Comparison of ENCODE assay signal across 18 cellular contexts in genomic region chr10:87700031-87700796, GRCh38. TPM values are rescaled to one million over a fixed set of nuclear protein-coding genes. Genes with fewer than 3 reads are reported as not detected.
A peak's percentile ranks its signal among the peaks of the same experiment; 100 is the strongest.
DNase-seq lines count a peak whose midpoint lies in the region; ATAC-seq, FAIRE-seq and TF ChIP-seq lines count a peak whose summit lies in the region.
"Had no signal": no experiment of that assay in that cellular context is flagged by ENCODE, and none has a peak within 500 bp of the region (broad histone marks: within the 10 kb centered on the region; RNA-seq: fewer than 3 reads in every experiment).

No MANE protein-coding gene starts in this region.

- H3K27ac Mint-ChIP-seq in astrocyte (ENCODE audit: unreplicated experiment), result no peak overlapping the region
- H3K27ac Mint-ChIP-seq in activated CD4-positive, alpha-beta memory T cell treated with anti-CD3 and anti-CD28 coated beads for 36 hours, result no peak overlapping the region
- H3K27ac Mint-ChIP-seq: activated CD8-positive, alpha-beta T cell treated with anti-CD3 and anti-CD28 coated beads for 36 hours had no signal

- H3K27me3 Mint-ChIP-seq in astrocyte (ENCODE audit: low read depth, unreplicated experiment), result no peaks in the 10 kb centered on the region
- peaks cover 7% of the 10 kb centered on the region for H3K27me3 Mint-ChIP-seq in activated CD4-positive, alpha-beta memory T cell treated with anti-CD3 and anti-CD28 coated beads for 36 hours

- H3K9me3 Mint-ChIP-seq in astrocyte (ENCODE audit: unreplicated experiment), result no peaks in the 10 kb centered on the region
- H3K9me3 Mint-ChIP-seq in activated CD4-positive, alpha-beta memory T cell treated with anti-CD3 and anti-CD28 coated beads for 36 hours, result no peaks in the 10 kb centered on the region
- H3K9me3 Mint-ChIP-seq: activated CD8-positive, alpha-beta T cell treated with anti-CD3 and anti-CD28 coated beads for 36 hours; nephron had no signal

- peaks cover 6% of the 10 kb centered on the region for H3K36me3 ChIP-seq in astrocyte (ENCODE audit: insufficient read depth, low read length)
- H3K36me3 ChIP-seq: thoracic aorta had no signal

- no peak overlapping the region for H3K9ac ChIP-seq in astrocyte (ENCODE audit: low read length)

- ATAC-seq in Right ventricle myocardium superior (ENCODE audit: poor library complexity) (peak; percentile 48), GM18519 (IDR thresholded peaks at IDR 0.05; ENCODE audit: low FRiP score, unreplicated experiment) (no peak), HG02885 (IDR thresholded peaks at IDR 0.05; ENCODE audit: poor library complexity, unreplicated experiment) (no peak)
- ATAC-seq: activated CD8-positive, alpha-beta T cell treated with anti-CD3 and anti-CD28 coated beads for 36 hours had no signal

- TF ChIP-seq POLR2A in H54 (IDR thresholded peaks at IDR 0.05; ENCODE audit: low read depth, low read length), result no peak

- CTCF ChIA-PET in activated CD4-positive, alpha-beta memory T cell treated with anti-CD3 and anti-CD28 coated beads for 36 hours (lab: Charles Lee), result no interaction called here

- H3K27me3 ChIP-seq in astrocyte (ENCODE audit: insufficient read depth, low read length), result no peaks in the 10 kb centered on the region

- H4K20me1 ChIP-seq in astrocyte (ENCODE audit: insufficient read depth, low read length), result peaks cover 32% of the 10 kb centered on the region

- H3K36me3 Mint-ChIP-seq in astrocyte (ENCODE audit: low read depth, unreplicated experiment), result no peaks in the 10 kb centered on the region
- no peaks in the 10 kb centered on the region for H3K36me3 Mint-ChIP-seq in activated CD4-positive, alpha-beta memory T cell treated with anti-CD3 and anti-CD28 coated beads for 36 hours

- DNase-seq in H54 (ENCODE audit: insufficient read length, low spot score) (peak; percentile 26), astrocyte (ENCODE audit: low read depth) (peak; percentile 68), Right ventricle myocardium superior (no peak), stromal cell of bone marrow (ENCODE audit: low read depth) (peak; percentile 78), mesenteric fat pad (ENCODE audit: low spot score) (no peak)
- no peak for DNase-seq in activated CD4-positive, alpha-beta memory T cell treated with anti-CD3 and anti-CD28 coated beads for 36 hours
- DNase-seq: activated CD8-positive, alpha-beta T cell treated with anti-CD3 and anti-CD28 coated beads for 36 hours; activated naive CD4-positive, alpha-beta T cell treated with anti-CD3 and anti-CD28 coated beads, Interleukin-2, amount 50 U/mL, for 16 hours; COR-L47; dermis blood vessel endothelial cell; kidney glomerular epithelial cell; NCI-H1436; NCI-H524 treated with DMSO at 0.1 percent for 48 hours had no signal

- no peak overlapping the region for H3K4me2 ChIP-seq in astrocyte (ENCODE audit: low read length)
- H3K4me2 ChIP-seq: smooth muscle cell had no signal

- peaks cover 4% of the 10 kb centered on the region for H3K4me1 ChIP-seq in astrocyte (ENCODE audit: insufficient read depth, low read length)

- no peak overlapping the region for H3K4me3 Mint-ChIP-seq in astrocyte (ENCODE audit: unreplicated experiment)
- no peak overlapping the region for H3K4me3 Mint-ChIP-seq in activated CD4-positive, alpha-beta memory T cell treated with anti-CD3 and anti-CD28 coated beads for 36 hours
- H3K4me3 Mint-ChIP-seq: activated CD8-positive, alpha-beta T cell treated with anti-CD3 and anti-CD28 coated beads for 36 hours; nephron had no signal

- H3K4me3 ChIP-seq in astrocyte (ENCODE audit: insufficient read depth, low read depth, low read length), result no peak overlapping the region
- H3K4me3 ChIP-seq: smooth muscle cell, thoracic aorta had no signal

- peaks cover 5% of the 10 kb centered on the region for H3K4me1 Mint-ChIP-seq in astrocyte (ENCODE audit: low read depth, unreplicated experiment)
- no peaks in the 10 kb centered on the region for H3K4me1 Mint-ChIP-seq in activated CD4-positive, alpha-beta memory T cell treated with anti-CD3 and anti-CD28 coated beads for 36 hours (ENCODE audit: low read depth)

- no peak for FAIRE-seq in H54 (lab: Jason Lieb, UNC)
- no peak for FAIRE-seq in astrocyte (lab: Jason Lieb, UNC)

- peaks cover 20% of the 10 kb centered on the region for H3K79me2 ChIP-seq in astrocyte (ENCODE audit: insufficient read depth, low read length)

- POLR2A ChIA-PET in activated CD4-positive, alpha-beta memory T cell treated with anti-CD3 and anti-CD28 coated beads for 36 hours (lab: Charles Lee), result no interaction called here

- H2AFZ ChIP-seq in astrocyte (ENCODE audit: low read depth, low read length), result no peak overlapping the region

- H3K27ac ChIP-seq in astrocyte (ENCODE audit: low read depth, low read length), result no peak overlapping the region

- no peak for TF ChIP-seq CTCF in astrocyte (IDR thresholded peaks at IDR 0.05; ENCODE audit: insufficient read depth, low read depth, low read length)

- intact Hi-C loops in Right ventricle myocardium superior (cut with DNase I), result no loop called here
- intact Hi-C loops in activated CD4-positive, alpha-beta memory T cell treated with anti-CD3 and anti-CD28 coated beads for 36 hours (cut with micrococcal nuclease), result no loop called here

- no peaks in the 10 kb centered on the region for H3K9me3 ChIP-seq in astrocyte (ENCODE audit: insufficient read depth, low read depth, low read length)
- H3K9me3 ChIP-seq: thoracic aorta had no signal

RNA-seq across cellular contexts. Expression of gene PAPSS2, which starts 40.5 kb away (rescaled TPM):
- 48.6 and 58.5 TPM in 2 replicates for total RNA-seq in astrocyte
- total RNA-seq in Right ventricle myocardium superior, result 8.6 TPM
- total RNA-seq in mesenteric fat pad, result 125 TPM
- under 1 TPM; 0.22 to 0.40 TPM for total RNA-seq in activated CD4-positive, alpha-beta memory T cell treated with anti-CD3 and anti-CD28 coated beads for 36 hours

Comparison
In these comparisons a context has a peak if more than half of its experiments do, and no peak if none do; other contexts are left out.
1. DNase-seq: peak in H54 (single experiment), astrocyte (single experiment) and stromal cell of bone marrow (single experiment); none in Right ventricle myocardium superior (single experiment), mesenteric fat pad (single experiment) and activated CD4-positive, alpha-beta memory T cell treated with anti-CD3 and anti-CD28 coated beads for 36 hours (single experiment).